31 cellular contexts compared by ENCODE assay signal in the genomic region with DNA sequence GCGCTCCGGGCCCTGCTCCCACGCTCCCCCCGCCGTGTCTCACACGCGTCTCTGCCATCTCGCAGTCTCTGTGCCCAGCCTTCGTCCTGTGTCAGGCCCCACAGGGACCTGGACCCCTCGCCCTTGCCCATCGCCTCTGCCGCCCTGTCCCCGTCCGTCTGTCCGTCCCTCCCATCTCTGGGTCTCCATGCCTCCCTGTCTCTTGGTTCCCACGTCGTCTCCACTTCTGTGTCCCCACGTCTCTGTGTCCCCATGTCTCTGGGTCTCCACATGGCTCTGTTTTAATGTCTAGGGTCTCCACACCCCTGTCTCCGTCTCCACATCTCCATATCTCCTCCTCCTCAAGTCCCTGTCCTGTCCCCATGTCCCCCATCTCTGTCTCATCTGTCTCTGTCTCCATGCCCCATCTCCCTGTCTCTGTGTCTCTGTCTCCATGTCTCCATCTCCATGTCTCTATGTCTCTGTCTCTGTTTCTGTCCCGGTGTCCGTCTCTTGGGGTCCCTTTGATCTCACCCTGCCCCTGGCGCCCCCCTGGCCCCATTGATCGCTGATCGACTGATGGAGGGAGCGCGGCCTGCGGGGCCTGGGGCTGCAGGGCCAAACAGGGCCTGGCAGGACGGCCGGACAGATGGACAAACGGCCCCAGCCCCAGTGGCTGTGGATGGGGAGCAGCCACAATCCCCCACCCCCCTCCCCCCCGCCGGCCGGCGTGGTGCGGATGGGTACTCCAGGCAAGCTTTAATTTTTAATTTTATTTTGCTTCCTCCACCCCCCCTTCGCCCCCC. TPM values are rescaled to one million over a fixed set of nuclear protein-coding genes. Genes with fewer than 3 reads are reported as not detected.
DNase-seq lines count a peak whose midpoint lies in the region; ATAC-seq and TF ChIP-seq lines count a peak whose summit lies in the region.
"Had no signal": no experiment of that assay in that cellular context is flagged by ENCODE, and none has a peak within 500 bp of the region (broad histone marks: within the 10 kb centered on the region; RNA-seq: fewer than 3 reads in every experiment).

No MANE protein-coding gene starts in this region.

- H3K9me2 ChIP-seq in SU-DHL-6 (replicated peaks; ENCODE audit: insufficient read depth, low read length) = no peaks in the 10 kb centered on the region

- peaks cover 46% of the 10 kb centered on the region for H3K27me3 ChIP-seq in A673 (replicated peaks; ENCODE audit: insufficient read depth, low read depth, low read length, poor library complexity)
- H3K27me3 ChIP-seq in DND-41 (ENCODE audit: insufficient read depth, low read length, poor library complexity) = no peaks in the 10 kb centered on the region
- no peaks in the 10 kb centered on the region for H3K27me3 ChIP-seq in SU-DHL-6 (ENCODE audit: low read length)

- TF ChIP-seq CTCF in A673 (conservative IDR thresholded peaks at IDR 0.05; ENCODE audit: low read depth, low read length) (no peak), DND-41 (IDR thresholded peaks at IDR 0.05; ENCODE audit: borderline replicate concordance, extremely low read depth, low read length, poor library complexity, severe bottlenecking) (no peak), SU-DHL-6 (IDR thresholded peaks at IDR 0.05; ENCODE audit: insufficient read depth, low read length, poor library complexity, severe bottlenecking) (no peak)

- BruUV-seq in A673 (replicated peaks; lab: Mats Ljungman, UMichigan) = no TSS peak

- H3K36me3 ChIP-seq in A673 (ENCODE audit: insufficient read depth, low read length, poor library complexity, severe bottlenecking) = no peaks in the 10 kb centered on the region
- peaks cover 12% of the 10 kb centered on the region for H3K36me3 ChIP-seq in DND-41 (ENCODE audit: insufficient read depth, low read length)
- no peaks in the 10 kb centered on the region for H3K36me3 ChIP-seq in SU-DHL-6 (ENCODE audit: low read length)
- H3K36me3 ChIP-seq: esophagus squamous epithelium, left ventricle myocardium inferior, SJSA1, thyroid gland had no signal

- H3K9me3 ChIP-seq in A673 (ENCODE audit: low read depth, low read length, poor library complexity, severe bottlenecking) (no peaks in the 10 kb centered on the region), DND-41 (ENCODE audit: insufficient read depth, low read length, severe bottlenecking) (no peaks in the 10 kb centered on the region), SU-DHL-6 (ENCODE audit: insufficient read depth, low read length) (no peaks in the 10 kb centered on the region), iPS-18c (ENCODE audit: control insufficient read depth, insufficient read depth, low read length) (no peaks in the 10 kb centered on the region)
- H3K9me3 ChIP-seq: esophagus squamous epithelium, left ventricle myocardium inferior, SJSA1, thyroid gland had no signal

- 0 out of 2 replicates have a peak, but pooled peaks cover 17% of the 10 kb centered on the region for H4K20me1 ChIP-seq in DND-41 (ENCODE audit: insufficient read depth, low read length)
- no peaks in the 10 kb centered on the region for H4K20me1 ChIP-seq in SU-DHL-6 (ENCODE audit: low read depth, low read length)

- H3K79me2 ChIP-seq in DND-41 (ENCODE audit: insufficient read depth, low read length) (no peaks in the 10 kb centered on the region), SU-DHL-6 (ENCODE audit: insufficient read depth, low read length) (peaks cover 53% of the 10 kb centered on the region)

- H3K4me2 ChIP-seq in DND-41 (ENCODE audit: insufficient read depth, low read length) (peak overlapping the region; percentile 53), SU-DHL-6 (ENCODE audit: low read depth, low read length, poor library complexity, severe bottlenecking) (peak overlapping the region; percentile 98)

- intact Hi-C loops in A673 (cut with micrococcal nuclease; ENCODE audit: unreplicated experiment) = no loop called here

- POLR2A ChIA-PET in A673 (lab: Charles Lee; ENCODE audit: low non-redundant PET) = no interaction called here

- H3K4me3 ChIP-seq in A673 (ENCODE audit: low read depth, low read length, poor library complexity, severe bottlenecking) = peak overlapping the region; percentile 17
- peak overlapping the region in 1 of 2 experiments; percentile 25; a peak in 2 of 4 replicates for H3K4me3 ChIP-seq in DND-41 (ENCODE audit: low read depth in 1 of 2, low read length in 2 of 2)
- H3K4me3 ChIP-seq in SU-DHL-6 (ENCODE audit: insufficient read depth, low read length, poor library complexity, severe bottlenecking) = peak overlapping the region; percentile 73
- peak overlapping the region; percentile 24; the same call in 1 of the 2 replicates for H3K4me3 ChIP-seq in iPS-18c (ENCODE audit: insufficient read depth, low read depth, low read length)
- H3K4me3 ChIP-seq: esophagus squamous epithelium, left ventricle myocardium inferior, SJSA1, skin epidermis, thyroid gland had no signal

- DNase-seq in A673 (ENCODE audit: low spot score) = no peak
- no peak for DNase-seq in DND-41
- DNase-seq in NCI-H446 treated with DMSO at 0.1 percent for 48 hours (lab: John Stamatoyannopoulos, UW) = no peak
- no peak for DNase-seq in substantia nigra (lab: John Stamatoyannopoulos, UW)
- DNase-seq: activated CD4-positive, alpha-beta T cell treated with anti-CD3 and anti-CD28 coated beads for 1 hour; activated CD8-positive, alpha-beta T cell treated with anti-CD3 and anti-CD28 coated beads for 36 hours; activated effector memory CD4-positive, alpha-beta T cell treated with Interleukin-2 at 50 U/mL for 16 hours; activated naive CD8-positive, alpha-beta T cell treated with anti-CD3 and anti-CD28 coated beads for 36 hours; aorta; DMS 273 treated with DMSO at 0.1 percent for 48 hours; esophagus squamous epithelium; hypothalamus; islet precursor cell; KG1; left ventricle myocardium inferior; naive B cell; NCI-H1417 treated with DMSO at 0.1 percent for 48 hours; NCI-H2081; NCI-H82; nucleus accumbens; T-helper 1 cell; thyroid gland had no signal

- no peak overlapping the region for H3K27ac ChIP-seq in A673 (ENCODE audit: low read depth, low read length, poor library complexity, severe bottlenecking)
- no peak overlapping the region for H3K27ac ChIP-seq in DND-41 (ENCODE audit: low read length)
- peak overlapping the region; percentile 99 for H3K27ac ChIP-seq in SU-DHL-6 (ENCODE audit: low read depth, low read length)
- H3K27ac ChIP-seq in substantia nigra (ENCODE audit: low read depth, low read length, poor library complexity, severe bottlenecking) = no peak overlapping the region
- H3K27ac ChIP-seq: esophagus squamous epithelium, left ventricle myocardium inferior, SJSA1, skin epidermis, thyroid gland had no signal

- H3K9ac ChIP-seq in DND-41 (ENCODE audit: low read depth, low read length) = no peak overlapping the region
- peak overlapping the region; percentile 100 for H3K9ac ChIP-seq in SU-DHL-6 (ENCODE audit: low read length)

- H3F3A ChIP-seq in SU-DHL-6 (ENCODE audit: insufficient read depth) = peaks cover 45% of the 10 kb centered on the region

- CTCF ChIA-PET in A673 (lab: Charles Lee) = no interaction called here

- ATAC-seq in DND-41 (ENCODE audit: insufficient read depth, low read depth) = no peak; the same call in 2 of the 3 replicates
- no peak for ATAC-seq in HG03378 (IDR thresholded peaks at IDR 0.05; ENCODE audit: unreplicated experiment)
- no peak for ATAC-seq in HG02610 (IDR thresholded peaks at IDR 0.05; ENCODE audit: unreplicated experiment)

- H2AFZ ChIP-seq in DND-41 (ENCODE audit: low read depth, low read length) (no peak overlapping the region), SU-DHL-6 (ENCODE audit: low read depth, low read length, severe bottlenecking) (no peak overlapping the region)

- no peaks in the 10 kb centered on the region for H3K4me1 ChIP-seq in A673 (ENCODE audit: insufficient read depth, low read length, poor library complexity, severe bottlenecking)
- H3K4me1 ChIP-seq in DND-41 (ENCODE audit: insufficient read depth, low read length) = peaks cover 7% of the 10 kb centered on the region
- H3K4me1 ChIP-seq: thyroid gland had no signal

RNA-seq across cellular contexts. Expression of a gene that starts 12.8 kb away (rescaled TPM):
- 0.95 and 1.2 TPM in 2 replicates for total RNA-seq in A673 (2021)
- total RNA-seq: cardiac septum, esophagus squamous epithelium, frontal cortex, left ventricle myocardium inferior, pulmonary artery endothelial cell, SJSA1 had no signal

RNA-seq across cellular contexts. Expression of a gene that starts 32.5 kb away (rescaled TPM):
- total RNA-seq in A673 (2021) = 159 and 164 TPM in 2 replicates

RNA-seq across cellular contexts. Expression of a gene that starts 38.4 kb away (rescaled TPM):
- 14.4 and 17.8 TPM in 2 replicates for total RNA-seq in A673 (2021)
- total RNA-seq: cardiac septum, frontal cortex, left ventricle myocardium inferior, pulmonary artery endothelial cell had no signal

RNA-seq across cellular contexts. Expression of a gene that starts 43.7 kb away (rescaled TPM):
- 114 and 124 TPM in 2 replicates for total RNA-seq in A673 (2021)

RNA-seq across cellular contexts. Expression of a gene that starts 55.4 kb away (rescaled TPM):
- 2,479 and 2,559 TPM in 2 replicates for total RNA-seq in A673 (2021)
